9 cellular contexts compared by ENCODE assay signal in the genomic region with DNA sequence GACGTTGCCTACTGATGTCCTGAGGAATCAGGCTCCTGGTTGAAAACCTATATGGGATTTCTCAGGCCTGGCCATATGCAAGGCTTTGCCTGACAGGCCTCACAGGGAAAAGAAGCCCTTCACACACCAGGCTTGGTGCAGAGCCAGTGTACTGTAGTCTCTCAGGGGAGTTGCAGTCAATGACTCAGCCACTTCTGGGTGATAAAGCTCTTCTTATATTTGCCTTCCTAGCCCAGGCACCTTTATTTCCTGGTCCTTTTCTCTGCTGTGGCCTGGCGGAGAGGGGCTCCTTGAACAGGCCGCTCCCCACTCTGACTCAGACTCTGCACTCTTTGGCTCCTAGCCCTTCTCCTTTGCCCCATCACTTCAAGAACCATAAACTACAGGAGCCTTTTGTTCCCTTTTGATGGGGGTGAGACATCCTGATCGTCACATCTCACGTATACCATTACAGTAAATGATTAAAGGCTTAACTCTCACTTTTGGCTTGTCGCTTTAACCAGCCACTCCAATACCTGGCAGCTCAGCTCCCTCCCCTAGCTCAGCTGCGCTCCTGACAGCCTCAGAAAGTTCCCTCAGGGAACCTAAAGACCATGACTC. TPM values are rescaled to one million over a fixed set of nuclear protein-coding genes. Genes with fewer than 3 reads are reported as not detected.
DNase-seq lines count a peak whose midpoint lies in the region; ATAC-seq, FAIRE-seq and TF ChIP-seq lines count a peak whose summit lies in the region.
"Had no signal": no experiment of that assay in that cellular context is flagged by ENCODE, and none has a peak within 500 bp of the region (broad histone marks: within the 10 kb centered on the region; RNA-seq: fewer than 3 reads in every experiment).

No MANE protein-coding gene starts in this region.

- H3K9me3 ChIP-seq in RWPE2 (ENCODE audit: severe bottlenecking) (no peaks in the 10 kb centered on the region), gastroesophageal sphincter (no peaks in the 10 kb centered on the region), small intestine (ENCODE audit: control insufficient read depth, low read depth) (no peaks in the 10 kb centered on the region)

- peak; percentile 51 for FAIRE-seq in small intestine (lab: Jason Lieb, UNC)

- no peak for TF ChIP-seq POLR2A in gastroesophageal sphincter (IDR thresholded peaks at IDR 0.05)

- ATAC-seq in HG03432 (IDR thresholded peaks at IDR 0.05; ENCODE audit: unreplicated experiment) (peak; percentile 74), RWPE2 (ENCODE audit: low read depth) (peak; percentile 98), gastroesophageal sphincter (peak; percentile 25), HG03045 (IDR thresholded peaks at IDR 0.05; ENCODE audit: unreplicated experiment) (no peak)

- no peaks in the 10 kb centered on the region for H3K27me3 ChIP-seq in RWPE2 (ENCODE audit: insufficient read depth, poor library complexity, severe bottlenecking)
- no peaks in the 10 kb centered on the region for H3K27me3 ChIP-seq in gastroesophageal sphincter
- no peaks in the 10 kb centered on the region for H3K27me3 ChIP-seq in small intestine (ENCODE audit: control insufficient read depth in 2 of 2, insufficient read depth in 2 of 2, low read length in 2 of 2)

- no peak for TF ChIP-seq EP300 in gastroesophageal sphincter (IDR thresholded peaks at IDR 0.05)

- DNase-seq in DMS53 (lab: John Stamatoyannopoulos, UW) (peak; percentile 100), RWPE2 (ENCODE audit: low spot score) (peak; percentile 86), small intestine (peak; percentile 98), MV-4-11 (lab: John Stamatoyannopoulos, UW) (no peak)
- no peak for DNase-seq in activated CD8-positive, alpha-beta memory T cell treated with anti-CD3 and anti-CD28 coated beads, Interleukin-2, amount 50 U/mL, for 48 hours

- H3K27ac ChIP-seq in RWPE2 (ENCODE audit: poor library complexity, severe bottlenecking) (peak overlapping the region; percentile 84), gastroesophageal sphincter (no peak overlapping the region), small intestine (ENCODE audit: low read depth in 1 of 2, low read length in 1 of 2) (peak overlapping the region; percentile 74 to 76)
- H3K27ac ChIP-seq: HL-60 had no signal

- 75 to 94% methylated on average over 2 to 7 of the region's 7 CpGs for WGBS in gastroesophageal sphincter (ENCODE audit: low coverage in 1 of 2), 2 donors
- WGBS in small intestine, 3 donors = 20 to 68% (median 45%) methylated on average over 7 of the region's 7 CpGs

- TF ChIP-seq CTCF in RWPE2 (IDR thresholded peaks at IDR 0.05; ENCODE audit: poor library complexity, severe bottlenecking) (no peak), gastroesophageal sphincter (IDR thresholded peaks at IDR 0.05) (no peak)

- no peaks in the 10 kb centered on the region for H3K36me3 ChIP-seq in RWPE2 (ENCODE audit: low read depth)
- H3K36me3 ChIP-seq in gastroesophageal sphincter = peaks cover 0 to 8% of the 10 kb centered on the region in 2 donors
- H3K36me3 ChIP-seq in small intestine (ENCODE audit: control insufficient read depth in 2 of 2, insufficient read depth in 2 of 2, low read length in 2 of 2) = no peaks in the 10 kb centered on the region

- H3K4me3 ChIP-seq in RWPE2 (ENCODE audit: severe bottlenecking) = no peak overlapping the region
- no peak overlapping the region for H3K4me3 ChIP-seq in gastroesophageal sphincter
- H3K4me3 ChIP-seq in small intestine (ENCODE audit: low read depth in 1 of 2, low read length in 2 of 2) = no peak overlapping the region

- H3K4me1 ChIP-seq in RWPE2 (ENCODE audit: insufficient read depth, poor library complexity, severe bottlenecking) = peaks cover 19% of the 10 kb centered on the region
- H3K4me1 ChIP-seq in gastroesophageal sphincter = no peaks in the 10 kb centered on the region
- H3K4me1 ChIP-seq in small intestine (ENCODE audit: control insufficient read depth in 2 of 2, insufficient read depth in 1 of 2, low read depth in 1 of 2, low read length in 1 of 2) = peaks cover 0 to 3% of the 10 kb centered on the region in 2 donors

RNA-seq across cellular contexts. Expression of a gene that starts 33.5 kb away (rescaled TPM):
- total RNA-seq in gastroesophageal sphincter = 10 to 100 TPM; 11.7 to 22.9 (median 17.2) TPM
- 10 to 100 TPM in 1 of 3 donors, 1 to 10 TPM in 1, under 1 TPM in 1; 0.89 to 10.5 (median 2.2) TPM for polyA plus RNA-seq in small intestine

Comparison
In these comparisons a context has a peak if more than half of its experiments do, and no peak if none do; other contexts are left out.
1. DNase-seq: peak in DMS53 (single experiment), RWPE2 (single experiment) and small intestine (single experiment); none in MV-4-11 (single experiment) and activated CD8-positive, alpha-beta memory T cell treated with anti-CD3 and anti-CD28 coated beads, Interleukin-2, amount 50 U/mL, for 48 hours (single experiment).
2. H3K27ac ChIP-seq: peak in RWPE2 (single experiment) and small intestine (2 of 2); none in gastroesophageal sphincter (0 of 4).